Comparison of ENCODE assay signal across 1 cellular context in the genomic region with DNA sequence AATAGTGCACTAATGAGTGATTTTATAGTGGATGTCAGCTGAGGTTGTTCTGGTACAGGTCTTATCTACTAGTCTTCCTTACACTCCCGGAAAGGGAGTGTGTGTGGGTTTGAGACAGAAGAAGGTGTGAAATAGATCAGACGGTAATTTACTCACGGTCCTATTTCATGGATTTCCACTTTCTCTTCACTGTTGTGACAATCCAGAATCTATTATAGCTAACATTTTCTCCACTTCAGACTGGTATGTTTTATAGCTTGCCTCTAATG.
A peak's percentile ranks its signal among the peaks of the same experiment; 100 is the strongest.
TF ChIP-seq lines count a peak whose summit lies in the region.

No MANE protein-coding gene starts in this region.

TF ChIP-seq in K562, 482 proteins besides CTCF, POLR2A, EP300 and RAD21:
- TF ChIP-seq MAX (CRISPR knock-in tag; IDR thresholded peaks at IDR 0.05) (no peak), ZBTB11 (CRISPR knock-in tag; IDR thresholded peaks at IDR 0.05) (no peak), ARID1B (IDR thresholded peaks at IDR 0.05) (peak; percentile 15; the same call in 1 of the 2 replicates), SMARCA4 (IDR thresholded peaks at IDR 0.05) (no peak), GATA2 (CRISPR knock-in tag; IDR thresholded peaks at IDR 0.05) (no peak), EHMT2 (IDR thresholded peaks at IDR 0.05) (no peak), HCFC1 (IDR thresholded peaks at IDR 0.05; ENCODE audit: low read depth, low read length) (no peak), SNAPC5 (CRISPR knock-in tag; IDR thresholded peaks at IDR 0.05) (no peak), NCOA2 (IDR thresholded peaks at IDR 0.05; ENCODE audit: partially characterized antibody in 2 of 2) (no peak), BRCA1 (IDR thresholded peaks at IDR 0.05) (no peak), BRCA1 (CRISPR knock-in tag; IDR thresholded peaks at IDR 0.05) (no peak), ARNT (IDR thresholded peaks at IDR 0.05) (no peak), RB1 (IDR thresholded peaks at IDR 0.05; ENCODE audit: low read depth) (no peak), ZNF354B (CRISPR knock-in tag; IDR thresholded peaks at IDR 0.05) (no peak), RNF2 (IDR thresholded peaks at IDR 0.05) (0 out of 2 replicates have a peak, but pooled peaks have one; percentile 19), MYNN (IDR thresholded peaks at IDR 0.05) (peak; percentile 26; the same call in 1 of the 2 replicates), MYNN (CRISPR knock-in tag; IDR thresholded peaks at IDR 0.05) (no peak), HDGF (IDR thresholded peaks at IDR 0.05) (no peak), TBL1XR1 (IDR thresholded peaks at IDR 0.05; ENCODE audit: low read length in 2 of 2) (no peak), CHD2 (IDR thresholded peaks at IDR 0.05; ENCODE audit: low read depth, low read length) (no peak), GABPB1 (CRISPR knock-in tag; IDR thresholded peaks at IDR 0.05) (no peak), RAD51 (IDR thresholded peaks at IDR 0.05; ENCODE audit: borderline replicate concordance, low read depth) (no peak), LEF1 (IDR thresholded peaks at IDR 0.05) (no peak), HMBOX1 (IDR thresholded peaks at IDR 0.05) (peak; percentile 80), ZBTB7A (IDR thresholded peaks at IDR 0.05; ENCODE audit: borderline replicate concordance, control insufficient read depth, low read depth, low read length) (no peak), DDX20 (tag; IDR thresholded peaks at IDR 0.05; ENCODE audit: low read depth) (no peak), ZBTB49 (CRISPR knock-in tag; IDR thresholded peaks at IDR 0.05; ENCODE audit: borderline replicate concordance) (no peak), ETV1 (tag; conservative IDR thresholded peaks at IDR 0.05; ENCODE audit: low read depth) (peak; percentile 82), CREB3L1 (IDR thresholded peaks at IDR 0.05; ENCODE audit: borderline replicate concordance, low read depth) (no peak), NFATC3 (IDR thresholded peaks at IDR 0.05) (no peak), ZNF444 (CRISPR knock-in tag; IDR thresholded peaks at IDR 0.05) (no peak), NFYB (IDR thresholded peaks at IDR 0.05; ENCODE audit: extremely low read depth, insufficient read length) (no peak), ZNF507 (tag; conservative IDR thresholded peaks at IDR 0.05) (no peak), KAT2B (IDR thresholded peaks at IDR 0.05; ENCODE audit: low read depth, low read length) (no peak), CBFA2T3 (IDR thresholded peaks at IDR 0.05) (peak; percentile 41), FOXP1 (CRISPR knock-in tag; IDR thresholded peaks at IDR 0.05) (no peak), RBFOX2 (IDR thresholded peaks at IDR 0.05; ENCODE audit: low read depth, low read length) (no peak), BHLHE40 (IDR thresholded peaks at IDR 0.05; ENCODE audit: low read length) (no peak), CLOCK (CRISPR knock-in tag; IDR thresholded peaks at IDR 0.05; ENCODE audit: borderline replicate concordance) (no peak), SIN3B (IDR thresholded peaks at IDR 0.05; ENCODE audit: low read depth) (no peak)
- TF ChIP-seq, protein P1, sequence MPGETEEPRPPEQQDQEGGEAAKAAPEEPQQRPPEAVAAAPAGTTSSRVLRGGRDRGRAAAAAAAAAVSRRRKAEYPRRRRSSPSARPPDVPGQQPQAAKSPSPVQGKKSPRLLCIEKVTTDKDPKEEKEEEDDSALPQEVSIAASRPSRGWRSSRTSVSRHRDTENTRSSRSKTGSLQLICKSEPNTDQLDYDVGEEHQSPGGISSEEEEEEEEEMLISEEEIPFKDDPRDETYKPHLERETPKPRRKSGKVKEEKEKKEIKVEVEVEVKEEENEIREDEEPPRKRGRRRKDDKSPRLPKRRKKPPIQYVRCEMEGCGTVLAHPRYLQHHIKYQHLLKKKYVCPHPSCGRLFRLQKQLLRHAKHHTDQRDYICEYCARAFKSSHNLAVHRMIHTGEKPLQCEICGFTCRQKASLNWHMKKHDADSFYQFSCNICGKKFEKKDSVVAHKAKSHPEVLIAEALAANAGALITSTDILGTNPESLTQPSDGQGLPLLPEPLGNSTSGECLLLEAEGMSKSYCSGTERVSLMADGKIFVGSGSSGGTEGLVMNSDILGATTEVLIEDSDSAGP (CRISPR knock-in tag; IDR thresholded peaks at IDR 0.05) = no peak
- TF ChIP-seq, protein P2, sequence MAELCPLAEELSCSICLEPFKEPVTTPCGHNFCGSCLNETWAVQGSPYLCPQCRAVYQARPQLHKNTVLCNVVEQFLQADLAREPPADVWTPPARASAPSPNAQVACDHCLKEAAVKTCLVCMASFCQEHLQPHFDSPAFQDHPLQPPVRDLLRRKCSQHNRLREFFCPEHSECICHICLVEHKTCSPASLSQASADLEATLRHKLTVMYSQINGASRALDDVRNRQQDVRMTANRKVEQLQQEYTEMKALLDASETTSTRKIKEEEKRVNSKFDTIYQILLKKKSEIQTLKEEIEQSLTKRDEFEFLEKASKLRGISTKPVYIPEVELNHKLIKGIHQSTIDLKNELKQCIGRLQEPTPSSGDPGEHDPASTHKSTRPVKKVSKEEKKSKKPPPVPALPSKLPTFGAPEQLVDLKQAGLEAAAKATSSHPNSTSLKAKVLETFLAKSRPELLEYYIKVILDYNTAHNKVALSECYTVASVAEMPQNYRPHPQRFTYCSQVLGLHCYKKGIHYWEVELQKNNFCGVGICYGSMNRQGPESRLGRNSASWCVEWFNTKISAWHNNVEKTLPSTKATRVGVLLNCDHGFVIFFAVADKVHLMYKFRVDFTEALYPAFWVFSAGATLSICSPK (IDR thresholded peaks at IDR 0.05; ENCODE audit: borderline replicate concordance) = no peak
- TF ChIP-seq, protein P3, sequence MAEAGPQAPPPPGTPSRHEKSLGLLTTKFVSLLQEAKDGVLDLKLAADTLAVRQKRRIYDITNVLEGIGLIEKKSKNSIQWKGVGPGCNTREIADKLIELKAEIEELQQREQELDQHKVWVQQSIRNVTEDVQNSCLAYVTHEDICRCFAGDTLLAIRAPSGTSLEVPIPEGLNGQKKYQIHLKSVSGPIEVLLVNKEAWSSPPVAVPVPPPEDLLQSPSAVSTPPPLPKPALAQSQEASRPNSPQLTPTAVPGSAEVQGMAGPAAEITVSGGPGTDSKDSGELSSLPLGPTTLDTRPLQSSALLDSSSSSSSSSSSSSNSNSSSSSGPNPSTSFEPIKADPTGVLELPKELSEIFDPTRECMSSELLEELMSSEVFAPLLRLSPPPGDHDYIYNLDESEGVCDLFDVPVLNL (CRISPR knock-in tag; IDR thresholded peaks at IDR 0.05; ENCODE audit: low read depth) = no peak
